In the genomic region with DNA sequence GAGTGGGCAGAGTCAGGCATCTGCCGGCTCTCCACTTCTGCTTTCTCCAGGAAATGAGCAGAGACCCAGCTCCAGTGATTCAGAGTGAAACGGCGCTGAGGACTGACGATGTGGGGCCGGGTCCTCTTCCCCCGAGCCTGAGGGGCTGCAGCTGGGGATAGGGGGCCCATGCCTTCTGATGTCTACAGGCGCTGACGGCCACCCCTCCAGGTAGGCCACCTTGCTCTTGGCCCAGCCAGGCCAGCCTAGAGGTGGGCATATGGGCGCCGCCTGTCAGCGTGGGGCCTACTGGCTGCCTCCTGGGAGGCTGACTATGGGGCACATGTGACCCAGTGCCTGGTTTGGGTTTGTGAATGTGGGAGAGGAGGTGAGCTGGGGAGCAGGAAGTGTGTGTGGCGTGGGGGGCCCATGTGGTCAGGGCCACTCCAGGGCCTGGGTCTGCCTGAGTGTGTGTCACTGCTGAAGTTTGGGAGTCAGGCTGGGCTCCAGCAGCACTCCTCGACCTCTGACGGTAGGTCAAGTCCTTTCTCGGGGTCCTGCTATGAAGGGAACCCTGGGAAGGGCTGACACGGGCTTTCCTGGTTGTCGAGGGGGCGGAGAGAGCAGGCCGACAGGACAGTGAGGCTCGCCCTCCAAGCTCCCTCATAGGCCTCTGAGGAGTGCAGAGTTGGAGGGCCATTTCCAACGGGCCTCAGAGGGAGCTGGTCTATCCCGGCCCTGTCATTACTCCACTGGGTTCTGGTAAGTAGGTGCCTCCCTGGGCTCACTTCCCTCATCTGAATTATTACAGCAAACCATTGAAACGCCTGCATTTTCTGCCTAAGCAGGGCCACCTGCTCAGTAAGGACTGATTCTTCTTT, we compare ENCODE assay signal across 8 cellular contexts. TPM values are rescaled to one million over a fixed set of nuclear protein-coding genes. Genes with fewer than 3 reads are reported as not detected.
DNase-seq lines count a peak whose midpoint lies in the region; ATAC-seq and TF ChIP-seq lines count a peak whose summit lies in the region.

A gene with protein sequence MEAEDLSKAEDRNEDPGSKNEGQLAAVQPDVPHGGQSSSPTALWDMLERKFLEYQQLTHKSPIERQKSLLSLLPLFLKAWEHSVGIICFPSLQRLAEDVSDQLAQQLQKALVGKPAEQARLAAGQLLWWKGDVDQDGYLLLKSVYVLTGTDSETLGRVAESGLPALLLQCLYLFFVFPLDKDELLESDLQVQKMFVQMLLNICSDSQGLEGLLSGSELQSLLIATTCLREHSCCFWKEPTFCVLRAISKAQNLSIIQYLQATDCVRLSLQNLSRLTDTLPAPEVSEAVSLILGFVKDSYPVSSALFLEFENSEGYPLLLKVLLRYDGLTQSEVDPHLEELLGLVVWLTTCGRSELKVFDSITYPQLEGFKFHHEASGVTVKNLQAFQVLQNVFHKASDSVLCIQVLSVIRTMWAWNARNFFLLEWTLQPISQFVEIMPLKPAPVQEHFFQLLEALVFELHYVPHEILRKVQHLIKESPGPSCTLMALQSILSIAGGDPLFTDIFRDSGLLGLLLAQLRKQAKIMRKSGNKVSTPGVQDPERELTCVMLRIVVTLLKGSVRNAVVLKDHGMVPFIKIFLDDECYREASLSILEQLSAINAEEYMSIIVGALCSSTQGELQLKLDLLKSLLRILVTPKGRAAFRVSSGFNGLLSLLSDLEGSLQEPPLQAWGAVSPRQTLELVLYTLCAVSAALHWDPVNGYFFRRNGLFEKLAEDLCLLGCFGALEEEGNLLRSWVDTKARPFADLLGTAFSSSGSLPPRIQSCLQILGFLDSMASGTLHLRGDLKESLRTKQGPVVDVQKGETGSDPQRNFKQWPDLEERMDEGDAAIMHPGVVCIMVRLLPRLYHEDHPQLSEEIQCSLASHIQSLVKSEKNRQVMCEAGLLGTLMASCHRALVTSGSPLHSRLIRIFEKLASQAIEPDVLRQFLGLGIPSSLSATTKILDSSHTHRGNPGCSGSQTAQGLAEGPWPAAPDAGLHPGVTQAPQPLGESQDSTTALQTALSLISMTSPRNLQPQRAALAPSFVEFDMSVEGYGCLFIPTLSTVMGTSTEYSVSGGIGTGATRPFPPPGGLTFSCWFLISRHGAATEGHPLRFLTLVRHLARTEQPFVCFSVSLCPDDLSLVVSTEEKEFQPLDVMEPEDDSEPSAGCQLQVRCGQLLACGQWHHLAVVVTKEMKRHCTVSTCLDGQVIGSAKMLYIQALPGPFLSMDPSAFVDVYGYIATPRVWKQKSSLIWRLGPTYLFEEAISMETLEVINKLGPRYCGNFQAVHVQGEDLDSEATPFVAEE (N-terminal part only) (plus strand): TSS at position 82 of the 860 bp plus-strand sequence. CDS start 24,860 bp downstream, outside the sequence.

- DNase-seq in GDM1 (lab: John Stamatoyannopoulos, UW) (peak; percentile 71), head of caudate nucleus (peak in 24 of 42 donors; percentile 4 to 60 (median 34)), upper lobe of left lung (peak; percentile 68 to 78)
- DNase-seq in effector CD8-positive, alpha-beta T cell (lab: John Stamatoyannopoulos, UW): no peak
- DNase-seq in stimulated activated CD8-positive, alpha-beta memory T cell treated with anti-CD3 and anti-CD28 coated beads, Interleukin-4, amount 100 ng/mL, for 48 hours: no peak
- no peak for DNase-seq in activated CD4-positive, CD25-positive, alpha-beta regulatory T cell treated with anti-CD3 and anti-CD28 coated beads, Interleukin-2, amount 50 U/mL, for 72 hours

- WGBS in upper lobe of left lung, 2 donors: 64 to 66% methylated on average over 14 to 20 of the region's 23 CpGs

- no peaks in the 10 kb centered on the region for H3K4me1 ChIP-seq in upper lobe of left lung

- peak within 1 kb of the TSS in 3 of 4 donors; percentile 15 to 41 (median 26) for H3K4me3 ChIP-seq in upper lobe of left lung

- peak in 1 of 4 donors; percentile 62 for TF ChIP-seq POLR2A in upper lobe of left lung (IDR thresholded peaks at IDR 0.05)

- no peak for TF ChIP-seq EP300 in upper lobe of left lung (IDR thresholded peaks at IDR 0.05)

- no peak for TF ChIP-seq CTCF in upper lobe of left lung (IDR thresholded peaks at IDR 0.05)

- H3K27ac ChIP-seq in upper lobe of left lung: peak within 1 kb of the TSS; percentile 75 to 82 (median 78)

- intact Hi-C loops in head of caudate nucleus (cut with DNase I): no loop called here

- no peaks in the 10 kb centered on the region for H3K9me3 ChIP-seq in upper lobe of left lung

- no peaks in the 10 kb centered on the region for H3K27me3 ChIP-seq in upper lobe of left lung

- H3K36me3 ChIP-seq in upper lobe of left lung: no peaks in the 10 kb centered on the region

- ATAC-seq in GM21367 (IDR thresholded peaks at IDR 0.05; ENCODE audit: unreplicated experiment) (peak; percentile 40), HG03571 (IDR thresholded peaks at IDR 0.05; ENCODE audit: unreplicated experiment) (peak; percentile 63), upper lobe of left lung (ENCODE audit: low FRiP score in 2 of 2) (peak; percentile 87 to 90)

RNA-seq across cellular contexts. Expression of the gene that starts here (rescaled TPM):
- 10 to 100 TPM; 10.1 to 48.9 (median 32.1) TPM for total RNA-seq in upper lobe of left lung

Comparison
In these comparisons a context has a peak if more than half of its experiments do, and no peak if none do; other contexts are left out.
1. DNase-seq: peak in GDM1 (single experiment), head of caudate nucleus (24 of 42) and upper lobe of left lung (2 of 2); none in effector CD8-positive, alpha-beta T cell (single experiment), stimulated activated CD8-positive, alpha-beta memory T cell treated with anti-CD3 and anti-CD28 coated beads, Interleukin-4, amount 100 ng/mL, for 48 hours (single experiment) and activated CD4-positive, CD25-positive, alpha-beta regulatory T cell treated with anti-CD3 and anti-CD28 coated beads, Interleukin-2, amount 50 U/mL, for 72 hours (single experiment).
2. Peak in every context shown above with its lines, with median percentiles within 50 percentile points of each other: ATAC-seq.